ENCODE assay signal across 2 cellular contexts in genomic region chr9:80175286-80175906, GRCh38.
TF ChIP-seq lines count a peak whose summit lies in the region.

No MANE protein-coding gene starts in this region.

TF ChIP-seq in IMR-90, 13 proteins besides CTCF, POLR2A, EP300 and RAD21:
- TF ChIP-seq CHD1 (IDR thresholded peaks at IDR 0.05; ENCODE audit: low read depth, low read length) (no peak), SMC3 (IDR thresholded peaks at IDR 0.05; ENCODE audit: low read depth, low read length) (peak; percentile 77), BHLHE40 (IDR thresholded peaks at IDR 0.05; ENCODE audit: low read depth, low read length) (no peak)

TF ChIP-seq in SK-N-SH, 30 proteins besides CTCF, POLR2A, EP300 and RAD21:
- TF ChIP-seq FOXJ3 (CRISPR knock-in tag; IDR thresholded peaks at IDR 0.05) (no peak), SMC3 (IDR thresholded peaks at IDR 0.05; ENCODE audit: low read depth, low read length) (peak; percentile 57)
